10 cellular contexts compared by ENCODE assay signal in the genomic region with DNA sequence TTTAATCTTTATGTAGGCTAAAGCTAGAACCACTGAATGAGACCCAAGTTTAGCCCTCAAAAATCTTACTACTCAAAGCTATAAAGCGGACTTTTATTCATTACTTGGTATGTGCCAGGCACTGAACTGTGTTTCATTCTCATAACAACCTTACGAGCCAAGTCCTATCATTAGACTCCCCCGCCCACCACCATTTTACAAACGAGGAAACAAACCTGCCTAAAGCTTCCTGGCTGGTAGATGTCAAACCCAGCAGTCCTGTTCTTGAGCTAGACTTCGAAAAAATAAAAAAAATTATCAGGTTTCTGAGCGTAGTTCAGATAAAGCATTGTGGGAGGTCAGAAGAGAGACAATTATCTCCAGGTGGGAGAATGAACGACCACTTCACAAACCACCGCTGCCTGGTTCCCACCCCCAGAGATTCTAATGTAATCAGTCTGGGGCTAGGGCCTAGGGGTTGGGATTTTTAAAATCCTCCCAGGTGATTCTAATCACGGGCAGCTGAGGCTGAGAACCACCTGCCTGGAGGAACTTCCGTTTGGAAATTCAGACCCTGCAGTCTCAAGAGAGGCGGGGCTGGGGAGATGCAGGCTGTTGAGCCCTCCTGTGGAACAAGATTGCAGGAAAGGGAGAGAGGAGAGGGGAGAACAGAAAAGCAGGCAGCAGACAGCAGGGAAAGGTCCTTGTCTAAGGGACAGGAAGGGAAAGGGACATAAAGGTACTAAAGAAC. TPM values are rescaled to one million over a fixed set of nuclear protein-coding genes. Genes with fewer than 3 reads are reported as not detected.
A peak's percentile ranks its signal among the peaks of the same experiment; 100 is the strongest.
DNase-seq lines count a peak whose midpoint lies in the region; ATAC-seq, FAIRE-seq and TF ChIP-seq lines count a peak whose summit lies in the region.
"Had no signal": no experiment of that assay in that cellular context is flagged by ENCODE, and none has a peak within 500 bp of the region (broad histone marks: within the 10 kb centered on the region; RNA-seq: fewer than 3 reads in every experiment).

No MANE protein-coding gene starts in this region.

- H3K9ac ChIP-seq in liver (ENCODE audit: low read depth in 1 of 2, low read length in 2 of 2) = no peak overlapping the region
- H3K9ac ChIP-seq in HepG2 (ENCODE audit: insufficient read depth, low read depth, low read length) = no peak overlapping the region
- peak overlapping the region; percentile 28 to 31; a peak in 2 of 4 replicates for H3K9ac ChIP-seq in K562 (ENCODE audit: insufficient read depth in 1 of 2, low read depth in 2 of 2, low read length in 2 of 2)

- TF ChIP-seq CTCF in liver (IDR thresholded peaks at IDR 0.05; ENCODE audit: low read depth, low read length, missing input control) (no peak), HepG2 (CRISPR knock-in tag; IDR thresholded peaks at IDR 0.05) (no peak), K562 (IDR thresholded peaks at IDR 0.05 in 2 of 3, conservative IDR thresholded peaks at IDR 0.05 in 1 of 3; ENCODE audit: insufficient read depth in 2 of 3, low read depth in 1 of 3, low read length in 3 of 3) (no peak), mesothelial cell of epicardium (IDR thresholded peaks at IDR 0.05; ENCODE audit: unreplicated experiment) (no peak)

- H3K36me3 Mint-ChIP-seq in mesothelial cell of epicardium = no peaks in the 10 kb centered on the region
- no peaks in the 10 kb centered on the region for H3K36me3 Mint-ChIP-seq in activated CD4-positive, alpha-beta memory T cell treated with anti-CD3 and anti-CD28 coated beads for 36 hours
- H3K36me3 Mint-ChIP-seq: CD4-positive, CD25-positive, alpha-beta regulatory T cell had no signal

- H3K9me3 ChIP-seq in liver (ENCODE audit: control insufficient read depth in 4 of 4, low read length in 3 of 4) = no peaks in the 10 kb centered on the region
- H3K9me3 ChIP-seq in HepG2 (ENCODE audit: low read length) = no peaks in the 10 kb centered on the region
- no peaks in the 10 kb centered on the region for H3K9me3 ChIP-seq in K562 (replicated peaks; ENCODE audit: control insufficient read depth, insufficient read depth, low read depth, low read length)

- H3K4me3 ChIP-seq in liver (ENCODE audit: low read depth in 1 of 3, low read length in 3 of 3) (no peak overlapping the region), HepG2 (replicated peaks in 1 of 3; ENCODE audit: insufficient read depth in 1 of 3, low read depth in 2 of 3, low read length in 3 of 3) (no peak overlapping the region; a peak in 1 of 6 replicates), K562 (no peak overlapping the region)

- FAIRE-seq in HepG2 (lab: Jason Lieb, UNC) (no peak), K562 (lab: Jason Lieb, UNC) (no peak)

- H3K9me1 ChIP-seq in K562 (ENCODE audit: control insufficient read depth, insufficient read depth, low read length) = no peaks in the 10 kb centered on the region

- H3K9me3 Mint-ChIP-seq in mesothelial cell of epicardium = no peaks in the 10 kb centered on the region
- H3K9me3 Mint-ChIP-seq in activated CD4-positive, alpha-beta memory T cell treated with anti-CD3 and anti-CD28 coated beads for 36 hours = no peaks in the 10 kb centered on the region
- H3K9me3 Mint-ChIP-seq: CD4-positive, CD25-positive, alpha-beta regulatory T cell had no signal

- no peak overlapping the region for H3K4me2 ChIP-seq in HepG2 (ENCODE audit: low read depth, low read length)
- peak overlapping the region; percentile 42 for H3K4me2 ChIP-seq in K562 (ENCODE audit: insufficient read depth, low read length)

- CTCF ChIA-PET in HepG2 (lab: Yijun Ruan, JAX; ENCODE audit: low intra/inter-chr PET ratio, low total read pairs) = no interaction called here
- CTCF ChIA-PET in K562 (lab: Yijun Ruan, JAX; ENCODE audit: low intra/inter-chr PET ratio) = no interaction called here
- CTCF ChIA-PET in activated CD4-positive, alpha-beta memory T cell treated with anti-CD3 and anti-CD28 coated beads for 36 hours (lab: Charles Lee) = no interaction called here

- H4K20me1 ChIP-seq in HepG2 (ENCODE audit: insufficient read depth, low read length) (no peaks in the 10 kb centered on the region), K562 (replicated peaks; ENCODE audit: control insufficient read depth, insufficient read depth, low read length) (no peaks in the 10 kb centered on the region)

- TF ChIP-seq RAD21 in liver (IDR thresholded peaks at IDR 0.05) (no peak), HepG2 (CRISPR knock-in tag; IDR thresholded peaks at IDR 0.05) (no peak), K562 (CRISPR knock-in tag; conservative IDR thresholded peaks at IDR 0.05 in 1 of 2, IDR thresholded peaks at IDR 0.05 in 1 of 2) (no peak)

- TF ChIP-seq EP300 in HepG2 (IDR thresholded peaks at IDR 0.05; ENCODE audit: low read depth in 2 of 2, low read length in 2 of 2) (no peak), HepG2 (CRISPR knock-in tag; IDR thresholded peaks at IDR 0.05; ENCODE audit: borderline replicate concordance) (no peak), K562 (IDR thresholded peaks at IDR 0.05; ENCODE audit: low read length) (no peak)

- H3K27me3 Mint-ChIP-seq in mesothelial cell of epicardium (ENCODE audit: low read depth) = no peaks in the 10 kb centered on the region
- H3K27me3 Mint-ChIP-seq in activated CD4-positive, alpha-beta memory T cell treated with anti-CD3 and anti-CD28 coated beads for 36 hours = peaks cover 7% of the 10 kb centered on the region
- H3K27me3 Mint-ChIP-seq: stimulated activated naive CD8-positive, alpha-beta T cell treated with anti-CD3 and anti-CD28 coated beads, Interleukin-15, amount 100 ng/mL, for 72 hours had no signal

- DNase-seq in HepG2 (ENCODE audit: low spot score) (no peak), K562 (ENCODE audit: extremely low read depth in 1 of 4, low spot score in 3 of 4) (peak in 2 of 4 experiments; percentile 41 to 45), mesothelial cell of epicardium (ENCODE audit: low spot score in 2 of 2, unreplicated experiment in 2 of 2) (no peak), occipital lobe (lab: John Stamatoyannopoulos, UW) (no peak), NCI-H446 (lab: John Stamatoyannopoulos, UW) (no peak)
- DNase-seq in activated CD4-positive, alpha-beta memory T cell treated with anti-CD3 and anti-CD28 coated beads for 36 hours = no peak
- DNase-seq: CD4-positive, CD25-positive, alpha-beta regulatory T cell; stimulated activated naive CD8-positive, alpha-beta T cell treated with anti-CD3 and anti-CD28 coated beads, Interleukin-15, amount 100 ng/mL, for 72 hours had no signal

- H2AFZ ChIP-seq in HepG2 (ENCODE audit: low read length) (no peak overlapping the region), K562 (ENCODE audit: low read depth, low read length) (peak overlapping the region; percentile 42)

- H3K27ac Mint-ChIP-seq in mesothelial cell of epicardium = peak overlapping the region; percentile 75
- H3K27ac Mint-ChIP-seq in activated CD4-positive, alpha-beta memory T cell treated with anti-CD3 and anti-CD28 coated beads for 36 hours = no peak overlapping the region
- H3K27ac Mint-ChIP-seq: stimulated activated naive CD8-positive, alpha-beta T cell treated with anti-CD3 and anti-CD28 coated beads, Interleukin-15, amount 100 ng/mL, for 72 hours had no signal

- in situ Hi-C loops in HepG2 (cut with HindIII; ENCODE audit: extremely low pct_ligation_motif_present, low pct_unique_long_range_greater_than_20kb) = no loop called here
- in situ Hi-C loops in K562 (cut with MboI) = no loop called here

- H3K27me3 ChIP-seq in liver (ENCODE audit: control insufficient read depth in 4 of 4, insufficient read depth in 4 of 4, low read length in 3 of 4) (no peaks in the 10 kb centered on the region), HepG2 (ENCODE audit: control insufficient read depth in 1 of 2, insufficient read depth in 2 of 2, low read length in 2 of 2) (peaks cover 2 to 38% of the 10 kb centered on the region in 2 experiments; a peak in 3 of 5 replicates), K562 (ENCODE audit: control insufficient read depth in 2 of 2, insufficient read depth in 2 of 2, low read length in 2 of 2) (no peaks in the 10 kb centered on the region)

- H3K4me3 Mint-ChIP-seq in mesothelial cell of epicardium = no peak overlapping the region
- H3K4me3 Mint-ChIP-seq in activated CD4-positive, alpha-beta memory T cell treated with anti-CD3 and anti-CD28 coated beads for 36 hours = no peak overlapping the region
- H3K4me3 Mint-ChIP-seq: CD4-positive, CD25-positive, alpha-beta regulatory T cell; stimulated activated naive CD8-positive, alpha-beta T cell treated with anti-CD3 and anti-CD28 coated beads, Interleukin-15, amount 100 ng/mL, for 72 hours had no signal

- H3K4me1 ChIP-seq in liver (ENCODE audit: control insufficient read depth in 4 of 4, insufficient read depth in 4 of 4, low read length in 3 of 4) = no peaks in the 10 kb centered on the region
- H3K4me1 ChIP-seq in HepG2 (ENCODE audit: insufficient read depth, low read length) = no peaks in the 10 kb centered on the region
- H3K4me1 ChIP-seq in K562 (replicated peaks in 1 of 2; ENCODE audit: control insufficient read depth in 2 of 2, insufficient read depth in 2 of 2, low read length in 2 of 2) = peaks cover 23 to 51% of the 10 kb centered on the region in 2 experiments

- TF ChIP-seq POLR2A in HepG2 (IDR thresholded peaks at IDR 0.05; ENCODE audit: insufficient read depth in 1 of 2, low read depth in 2 of 2, low read length in 2 of 2) (no peak), K562 (conservative IDR thresholded peaks at IDR 0.05) (no peak)

- intact Hi-C loops in HepG2 (cut with micrococcal nuclease; ENCODE audit: unreplicated experiment) (no loop called here), K562 (cut with micrococcal nuclease) (loop anchor here (5.0 kb wide), 1 partner anchor 142 kb away; no protein-coding TSS in a partner anchor)
- intact Hi-C loops in activated CD4-positive, alpha-beta memory T cell treated with anti-CD3 and anti-CD28 coated beads for 36 hours (cut with micrococcal nuclease) = loop anchor here (5.0 kb wide), 1 partner anchor 242 kb away; a partner anchor contains a TSS

- 75% methylated on average over 11 of the region's 11 CpGs for WGBS in liver
- WGBS in HepG2 (ENCODE audit: low lambda C conversion rate) = 27% methylated on average over 11 of the region's 11 CpGs
- 25% methylated on average over 11 of the region's 11 CpGs for WGBS in K562 (ENCODE audit: insufficient coverage, low coverage, missing lambda C conversion rate)

- no peak; the same call in 2 of the 3 replicates for ATAC-seq in HepG2
- ATAC-seq in K562 = peak; percentile 49
- no peak for ATAC-seq in HG02798 (IDR thresholded peaks at IDR 0.05; ENCODE audit: poor library complexity, unreplicated experiment)
- ATAC-seq: stimulated activated naive CD8-positive, alpha-beta T cell treated with anti-CD3 and anti-CD28 coated beads, Interleukin-15, amount 100 ng/mL, for 72 hours had no signal

- H3K4me1 Mint-ChIP-seq in mesothelial cell of epicardium = peaks cover 40% of the 10 kb centered on the region
- H3K4me1 Mint-ChIP-seq in activated CD4-positive, alpha-beta memory T cell treated with anti-CD3 and anti-CD28 coated beads for 36 hours (ENCODE audit: low read depth) = peaks cover 35% of the 10 kb centered on the region

- no peaks in the 10 kb centered on the region for H3K36me3 ChIP-seq in liver (ENCODE audit: control insufficient read depth in 4 of 4, insufficient read depth in 3 of 4, low read depth in 1 of 4, low read length in 3 of 4)
- H3K36me3 ChIP-seq in HepG2 (replicated peaks in 1 of 2; ENCODE audit: control insufficient read depth in 1 of 2, insufficient read depth in 2 of 2, low read length in 2 of 2) = no peaks in the 10 kb centered on the region
- no peaks in the 10 kb centered on the region for H3K36me3 ChIP-seq in K562 (ENCODE audit: control insufficient read depth, insufficient read depth, low read length)

- POLR2A ChIA-PET in HepG2 (lab: Yijun Ruan, JAX) = no interaction called here
- POLR2A ChIA-PET in K562 (lab: Yijun Ruan, JAX) = interaction anchor here (0.7 to 3.9 kb wide), 5 partner anchors 8 to 430 kb away, joined by 3 to 17 read pairs (median 3); a partner anchor contains a TSS
- POLR2A ChIA-PET in activated CD4-positive, alpha-beta memory T cell treated with anti-CD3 and anti-CD28 coated beads for 36 hours (lab: Charles Lee) = interaction anchor here (1.1 kb wide), 1 partner anchor 39 kb away, joined by 3 read pairs; no protein-coding TSS in a partner anchor

- H3K27ac ChIP-seq in liver (ENCODE audit: low read depth in 1 of 2, low read length in 2 of 2) = peak overlapping the region; percentile 6 to 70
- H3K27ac ChIP-seq in HepG2 (ENCODE audit: extremely low read length, insufficient read depth, low read length) = no peak overlapping the region
- peak overlapping the region; percentile 24; the same call in 1 of the 3 replicates for H3K27ac ChIP-seq in K562 (ENCODE audit: extremely low read depth, low read depth, low read length)

- H3K79me2 ChIP-seq in HepG2 (ENCODE audit: insufficient read depth, low read length) (no peaks in the 10 kb centered on the region), K562 (ENCODE audit: control insufficient read depth, insufficient read depth, low read length) (no peaks in the 10 kb centered on the region)

- no TSS peak for BruUV-seq in HepG2 (replicated peaks; lab: Mats Ljungman, UMichigan)
- BruUV-seq in K562 (replicated peaks; lab: Mats Ljungman, UMichigan) = no TSS peak

RNA-seq across cellular contexts. Expression of a gene that starts 8.6 kb away (rescaled TPM):
- under 1 TPM in 1 of 2 donors, not detected in 1; 0.50 TPM for total RNA-seq in liver
- polyA plus RNA-seq in liver = 1 to 10 TPM in 1 of 2 donors, under 1 TPM in 1; 0.21 to 2.0 TPM
- not detected in 2 replicates for total RNA-seq in HepG2 (2016; rRNA removed; fragmentation: Illumina TruSeq; extraction: Trizol)
- not detected in 2 replicates for total RNA-seq in HepG2 (2016; cell fraction: cytosol; rRNA removed; fragmentation: Illumina TruSeq; extraction: Trizol; ENCODE audit: low read depth)
- not detected in 2 replicates for total RNA-seq in HepG2 (2016; cell fraction: insoluble cytoplasmic fraction; rRNA removed; fragmentation: Illumina TruSeq; extraction: Trizol)
- not detected in 2 replicates for total RNA-seq in HepG2 (2016; cell fraction: membrane; rRNA removed; fragmentation: Illumina TruSeq; extraction: Trizol)
- not detected in 2 replicates for total RNA-seq in HepG2 (2016; cell fraction: nucleus; rRNA removed; fragmentation: Illumina TruSeq; extraction: Trizol)
- polyA plus RNA-seq in HepG2 (2011; rRNA removed) = not detected in 2 replicates
- not detected in 2 replicates for polyA plus RNA-seq in HepG2 (2011; cell fraction: cytosol; rRNA removed)
- polyA plus RNA-seq in HepG2 (2011; cell fraction: nucleus; rRNA removed) = not detected in 2 replicates
- polyA plus RNA-seq in HepG2 (2012) = not detected in 2 replicates
- polyA plus RNA-seq in HepG2 (2016; cell fraction: cytosol; fragmentation: Illumina TruSeq; extraction: Trizol; ENCODE audit: low read depth) = not detected in 2 replicates
- not detected in 2 replicates for polyA plus RNA-seq in HepG2 (2016; cell fraction: insoluble cytoplasmic fraction; fragmentation: Illumina TruSeq; extraction: Trizol; ENCODE audit: low read depth)
- not detected in 2 replicates for polyA plus RNA-seq in HepG2 (2016; cell fraction: membrane; fragmentation: Illumina TruSeq; extraction: Trizol; ENCODE audit: low read depth)
- not detected in 2 replicates for polyA plus RNA-seq in HepG2 (2016; cell fraction: nucleus; fragmentation: Illumina TruSeq; extraction: Trizol; ENCODE audit: insufficient read depth, low read depth)
- polyA minus RNA-seq in HepG2 (2011; rRNA and poly(A)+ RNA removed; ENCODE audit: low replicate concordance) = 0.42 TPM in 1 of 2 replicates, not detected in the other
- polyA minus RNA-seq in HepG2 (2011; cell fraction: cytosol; rRNA and poly(A)+ RNA removed) = not detected in 2 replicates
- polyA minus RNA-seq in HepG2 (2011; cell fraction: nucleus; rRNA and poly(A)+ RNA removed) = not detected in 2 replicates
- total RNA-seq in K562 (2011; cell fraction: chromatin; rRNA removed; ENCODE audit: low replicate concordance) = 13.8 and 18.6 TPM in 2 replicates
- total RNA-seq in K562 (2011; cell fraction: nucleolus; rRNA removed) = 13.8 and 20.4 TPM in 2 replicates
- total RNA-seq in K562 (2011; cell fraction: nucleoplasm; rRNA removed) = 13.9 and 19.7 TPM in 2 replicates
- 7.4 and 9.6 TPM in 2 replicates for total RNA-seq in K562 (2014; rRNA removed)
- 13.3 and 13.9 TPM in 2 replicates for total RNA-seq in K562 (2014; rRNA removed; fragmentation: Illumina TruSeq; extraction: Trizol)
- total RNA-seq in K562 (2015; rRNA removed; fragmentation: Illumina TruSeq; extraction: Trizol) = 13.5 and 13.8 TPM in 2 replicates
- 11.7 and 12.3 TPM in 2 replicates for total RNA-seq in K562 (2021)
- 8.7 and 10.0 TPM in 2 replicates for polyA plus RNA-seq in K562 (2011; rRNA removed)
- polyA plus RNA-seq in K562 (2011; cell fraction: cytosol; rRNA removed) = 7.1 and 9.6 TPM in 2 replicates
- 16.3 and 17.9 TPM in 2 replicates for polyA plus RNA-seq in K562 (2011; cell fraction: nucleus; rRNA removed)
- 19.8 and 27.5 TPM in 2 replicates for polyA plus RNA-seq in K562 (2012)
- 21.7 and 24.0 TPM in 2 replicates for polyA plus RNA-seq in K562 (2014; fragmentation: Illumina TruSeq; extraction: Trizol)
- polyA plus RNA-seq in K562 (2014; fragmentation: Nextera tagmentation; extraction: Ambion mirVana) = 10 to 100 TPM; 13.6 to 18.3 TPM
- polyA plus RNA-seq in K562 (2014; rRNA removed) = 12.9 and 16.4 TPM in 2 replicates
- polyA minus RNA-seq in K562 (2011; rRNA and poly(A)+ RNA removed) = 7.4 and 9.3 TPM in 2 replicates
- 3.6 and 6.5 TPM in 2 replicates for polyA minus RNA-seq in K562 (2011; cell fraction: cytosol; rRNA and poly(A)+ RNA removed)
- 6.1 and 7.9 TPM in 2 replicates for polyA minus RNA-seq in K562 (2011; cell fraction: nucleus; rRNA and poly(A)+ RNA removed)
- total RNA-seq in mesothelial cell of epicardium = 3.4 to 4.0 TPM (median 3.8 TPM) in 3 replicates
- 2.5 TPM for total RNA-seq in occipital lobe
- 10 to 100 TPM; 24.1 to 26.1 TPM for total RNA-seq in activated CD4-positive, alpha-beta memory T cell treated with anti-CD3 and anti-CD28 coated beads for 36 hours

Comparison
In these comparisons a context has a peak if more than half of its experiments do, and no peak if none do; other contexts are left out.
1. H3K9ac ChIP-seq: peak in K562 (2 of 2); none in liver (0 of 2) and HepG2 (single experiment).